ENCODE assay signal across 2 cellular contexts in genomic region chr9:86407022-86407421, GRCh38.
TF ChIP-seq lines count a peak whose summit lies in the region.

No MANE protein-coding gene starts in this region.

TF ChIP-seq in GM12878, 131 proteins besides CTCF, POLR2A, EP300 and RAD21 (continued from another document):
- no peak for TF ChIP-seq ZBTB40 (IDR thresholded peaks at IDR 0.05; ENCODE audit: borderline replicate concordance)
- no peak for TF ChIP-seq CHD2 (IDR thresholded peaks at IDR 0.05; ENCODE audit: borderline replicate concordance, low read depth, low read length)

TF ChIP-seq in HepG2, 621 proteins besides CTCF, POLR2A, EP300 and RAD21:
- TF ChIP-seq ZFP82 (CRISPR knock-in tag; IDR thresholded peaks at IDR 0.05; ENCODE audit: borderline replicate concordance) (no peak), ZNF121 (CRISPR knock-in tag; IDR thresholded peaks at IDR 0.05) (0 out of 2 replicates have a peak, but pooled peaks have one; percentile 26), ZNF281 (CRISPR knock-in tag; IDR thresholded peaks at IDR 0.05; ENCODE audit: borderline replicate concordance) (0 out of 2 replicates have a peak, but pooled peaks have one; percentile 11), GATAD2A (CRISPR knock-in tag; IDR thresholded peaks at IDR 0.05) (peak; percentile 51), ZNF431 (CRISPR knock-in tag; IDR thresholded peaks at IDR 0.05; ENCODE audit: borderline replicate concordance, low read depth) (no peak), FOSL2 (CRISPR knock-in tag; IDR thresholded peaks at IDR 0.05) (peak; percentile 89), SOX6 (IDR thresholded peaks at IDR 0.05) (no peak), SOX6 (CRISPR knock-in tag; IDR thresholded peaks at IDR 0.05) (0 out of 2 replicates have a peak, but pooled peaks have one; percentile 19), MEF2D (CRISPR knock-in tag; IDR thresholded peaks at IDR 0.05) (no peak), HNF4A (CRISPR knock-in tag; IDR thresholded peaks at IDR 0.05) (peak; percentile 26; the same call in 1 of the 2 replicates), NR2F1 (CRISPR knock-in tag; IDR thresholded peaks at IDR 0.05) (0 out of 4 replicates have a peak, but pooled peaks of 1 of the 2 experiments have one; percentile 8), MZF1 (CRISPR knock-in tag; IDR thresholded peaks at IDR 0.05; ENCODE audit: borderline replicate concordance) (no peak), SP5 (CRISPR knock-in tag; IDR thresholded peaks at IDR 0.05; ENCODE audit: borderline replicate concordance, low read depth) (peak; percentile 69), MAFK (conservative IDR thresholded peaks at IDR 0.05 in 1 of 2, IDR thresholded peaks at IDR 0.05 in 1 of 2; ENCODE audit: low read length in 2 of 2) (peak; percentile 81 to 86), MXD1 (CRISPR knock-in tag; IDR thresholded peaks at IDR 0.05) (no peak), ZBTB42 (CRISPR knock-in tag; IDR thresholded peaks at IDR 0.05) (no peak), MAFF (IDR thresholded peaks at IDR 0.05; ENCODE audit: low read depth, low read length) (peak; percentile 81), BHLHE40 (IDR thresholded peaks at IDR 0.05; ENCODE audit: low read length) (peak; percentile 68), PRDM15 (CRISPR knock-in tag; IDR thresholded peaks at IDR 0.05) (peak; percentile 90), DR1 (CRISPR knock-in tag; IDR thresholded peaks at IDR 0.05) (no peak), ZNF576 (CRISPR knock-in tag; IDR thresholded peaks at IDR 0.05) (no peak), SALL1 (CRISPR knock-in tag; IDR thresholded peaks at IDR 0.05) (0 out of 2 replicates have a peak, but pooled peaks have one; percentile 31), CSRNP2 (CRISPR knock-in tag; conservative IDR thresholded peaks at IDR 0.05; ENCODE audit: low read depth) (no peak), ZBTB43 (CRISPR knock-in tag; conservative IDR thresholded peaks at IDR 0.05) (no peak)
TF ChIP-seq in HepG2: peak in this region for 13.
